Comparison of ENCODE assay signal across 18 cellular contexts in genomic region chr1:121522061-121522759, GRCh38.
A peak's percentile ranks its signal among the peaks of the same experiment; 100 is the strongest.
DNase-seq lines count a peak whose midpoint lies in the region; ATAC-seq and TF ChIP-seq lines count a peak whose summit lies in the region.
"Had no signal": no experiment of that assay in that cellular context is flagged by ENCODE, and none has a peak within 500 bp of the region (broad histone marks: within the 10 kb centered on the region; RNA-seq: fewer than 3 reads in every experiment).

No MANE protein-coding gene starts in this region.

- no peak overlapping the region for H3K27ac Mint-ChIP-seq in T-helper 17 cell
- H3K27ac Mint-ChIP-seq: B cell had no signal

- intact Hi-C loops in body of pancreas (cut with DNase I): no loop called here

- peak; percentile 68 for ATAC-seq in body of pancreas
- ATAC-seq in T-helper 17 cell: no peak
- ATAC-seq: heart left ventricle had no signal

- no peak overlapping the region for H3K27ac ChIP-seq in body of pancreas
- H3K27ac ChIP-seq: dorsolateral prefrontal cortex, heart left ventricle had no signal

- H3K4me3 ChIP-seq in body of pancreas: no peak overlapping the region
- H3K4me3 ChIP-seq: dorsolateral prefrontal cortex, heart left ventricle had no signal

- H3K27me3 Mint-ChIP-seq in T-helper 17 cell: no peaks in the 10 kb centered on the region
- H3K27me3 Mint-ChIP-seq: B cell had no signal

- H3K36me3 Mint-ChIP-seq in T-helper 17 cell (ENCODE audit: low read depth): peaks cover 2% of the 10 kb centered on the region

- peak; percentile 64 for DNase-seq in Caki2 (ENCODE audit: low read depth)
- DNase-seq in HuH-7 (ENCODE audit: low spot score): peak; percentile 23
- DNase-seq in body of pancreas: peak; percentile 73 to 90 (median 88)
- DNase-seq in mucosa of gallbladder (ENCODE audit: low spot score): peak; percentile 91
- no peak for DNase-seq in NCI-H446 treated with DMSO at 0.1 percent for 48 hours (lab: John Stamatoyannopoulos, UW)
- DNase-seq in T-helper 17 cell: no peak
- DNase-seq in 8988T: no peak
- DNase-seq: activated CD4-positive, CD25-positive, alpha-beta regulatory T cell treated with anti-CD3 and anti-CD28 coated beads, Interleukin-2, amount 50 U/mL, for 72 hours; dorsolateral prefrontal cortex; GOT3; heart left ventricle; NCI-H1048; NCI-H2227 treated with DMSO at 0.1 percent for 48 hours; occipital lobe; SIG-M5; stimulated activated CD4-positive, alpha-beta T cell treated with anti-CD3 and anti-CD28 coated beads, Interleukin-4, amount 100 ng/mL, for 1 hour; T-helper 2 cell had no signal

- TF ChIP-seq CTCF in body of pancreas (IDR thresholded peaks at IDR 0.05): no peak

- in situ Hi-C loops in Caki2 (cut with HindIII; ENCODE audit: low pct_unique_long_range_greater_than_20kb, low sequenced_read_pairs): no loop called here

- no peaks in the 10 kb centered on the region for H3K36me3 ChIP-seq in body of pancreas (replicated peaks in 1 of 2; ENCODE audit: insufficient read depth in 1 of 2, low read depth in 2 of 2)
- H3K36me3 ChIP-seq: heart left ventricle had no signal

- H3K4me3 Mint-ChIP-seq in T-helper 17 cell: no peak overlapping the region
- H3K4me3 Mint-ChIP-seq: B cell had no signal

- H3K9me3 ChIP-seq in body of pancreas: no peaks in the 10 kb centered on the region
- H3K9me3 ChIP-seq in T-helper 17 cell (ENCODE audit: control insufficient read depth, low read length, poor library complexity, severe bottlenecking): no peaks in the 10 kb centered on the region
- H3K9me3 ChIP-seq: heart left ventricle had no signal

- H3K4me1 Mint-ChIP-seq in T-helper 17 cell: peaks cover 37% of the 10 kb centered on the region

- TF ChIP-seq POLR2A in body of pancreas (IDR thresholded peaks at IDR 0.05): no peak

- H3K27me3 ChIP-seq in body of pancreas: no peaks in the 10 kb centered on the region

- WGBS in body of pancreas, 2 donors: 20 to 24% methylated on average over 5 of the region's 5 CpGs

- peaks cover 26% of the 10 kb centered on the region for H3K4me1 ChIP-seq in body of pancreas

Comparison
In these comparisons a context has a peak if more than half of its experiments do, and no peak if none do; other contexts are left out.
1. DNase-seq: peak in Caki2 (single experiment), HuH-7 (single experiment), body of pancreas (4 of 4) and mucosa of gallbladder (single experiment); none in NCI-H446 treated with DMSO at 0.1 percent for 48 hours (single experiment), T-helper 17 cell (0 of 3) and 8988T (single experiment).